10 cellular contexts compared by ENCODE assay signal in genomic region chr5:150144211-150144801, GRCh38. TPM values are rescaled to one million over a fixed set of nuclear protein-coding genes. Genes with fewer than 3 reads are reported as not detected.
DNase-seq lines count a peak whose midpoint lies in the region; ATAC-seq and TF ChIP-seq lines count a peak whose summit lies in the region.
"Had no signal": no experiment of that assay in that cellular context is flagged by ENCODE, and none has a peak within 500 bp of the region (broad histone marks: within the 10 kb centered on the region; RNA-seq: fewer than 3 reads in every experiment).

No MANE protein-coding gene starts in this region.

- no peak for TF ChIP-seq CTCF in mesothelial cell of epicardium (IDR thresholded peaks at IDR 0.05; ENCODE audit: unreplicated experiment)

- no peak for ATAC-seq in effector memory CD8-positive, alpha-beta T cell (replicated peaks)
- no peak for ATAC-seq in GM18870 (IDR thresholded peaks at IDR 0.05; ENCODE audit: unreplicated experiment)

- no peak overlapping the region for H3K4me3 Mint-ChIP-seq in effector memory CD8-positive, alpha-beta T cell
- H3K4me3 Mint-ChIP-seq in mesothelial cell of epicardium, result peak overlapping the region; percentile 48

- H3K4me3 ChIP-seq in thymus (ENCODE audit: low read length), result no peak overlapping the region

- no peaks in the 10 kb centered on the region for H3K27me3 ChIP-seq in thymus (ENCODE audit: control insufficient read depth, insufficient read depth)

- H3K9me3 ChIP-seq in thymus (ENCODE audit: control insufficient read depth), result no peaks in the 10 kb centered on the region

- H3K36me3 ChIP-seq in thymus (ENCODE audit: control insufficient read depth, insufficient read depth), result no peaks in the 10 kb centered on the region

- H3K9me3 Mint-ChIP-seq in effector memory CD8-positive, alpha-beta T cell, result no peaks in the 10 kb centered on the region
- no peaks in the 10 kb centered on the region for H3K9me3 Mint-ChIP-seq in mesothelial cell of epicardium

- H3K36me3 Mint-ChIP-seq in effector memory CD8-positive, alpha-beta T cell (ENCODE audit: insufficient read depth), result no peaks in the 10 kb centered on the region
- no peaks in the 10 kb centered on the region for H3K36me3 Mint-ChIP-seq in mesothelial cell of epicardium

- no peaks in the 10 kb centered on the region for H3K4me1 ChIP-seq in thymus (ENCODE audit: control insufficient read depth, insufficient read depth, low read length)

- peak overlapping the region; percentile 12 to 65 for H3K27ac Mint-ChIP-seq in effector memory CD8-positive, alpha-beta T cell
- H3K27ac Mint-ChIP-seq in mesothelial cell of epicardium, result peak overlapping the region; percentile 100

- DNase-seq in LHCN-M2 (ENCODE audit: low read depth), result peak; percentile 45
- DNase-seq in effector memory CD8-positive, alpha-beta T cell, result no peak
- peak in 1 of 2 experiments; percentile 63 for DNase-seq in mesothelial cell of epicardium (ENCODE audit: low spot score in 2 of 2, unreplicated experiment in 2 of 2)
- no peak for DNase-seq in RPMI8226
- no peak for DNase-seq in COLO829 (ENCODE audit: low spot score)
- DNase-seq in NCI-H82 (lab: John Stamatoyannopoulos, UW), result no peak
- DNase-seq: activated CD8-positive, alpha-beta memory T cell treated with anti-CD3 and anti-CD28 coated beads, Interleukin-2, amount 50 U/mL, for 4 hours had no signal

- peak overlapping the region; percentile 26 for H3K27ac ChIP-seq in thymus (ENCODE audit: low read depth)

- peaks cover under 1 to 4% of the 10 kb centered on the region in 2 donors for H3K4me1 Mint-ChIP-seq in effector memory CD8-positive, alpha-beta T cell (ENCODE audit: low read depth in 2 of 2)
- H3K4me1 Mint-ChIP-seq in mesothelial cell of epicardium, result peaks cover 60% of the 10 kb centered on the region

- 78% methylated on average over 14 of the region's 14 CpGs for WGBS in thymus

- peaks cover 0 to 25% of the 10 kb centered on the region in 2 donors for H3K27me3 Mint-ChIP-seq in effector memory CD8-positive, alpha-beta T cell
- H3K27me3 Mint-ChIP-seq in mesothelial cell of epicardium (ENCODE audit: low read depth), result no peaks in the 10 kb centered on the region

RNA-seq across cellular contexts. Expression of gene PDGFRB, which starts 11.3 kb away (rescaled TPM):
- total RNA-seq in LHCN-M2 (2014; rRNA removed) (7.9 and 8.7 TPM in 2 replicates), mesothelial cell of epicardium (100 to 105 TPM (median 102 TPM) in 3 replicates)
- 27.1 TPM for polyA plus RNA-seq in LHCN-M2 (2012)
- polyA plus RNA-seq in thymus, result 8.6 TPM

RNA-seq across cellular contexts. Expression of gene CDX1, which starts 22.3 kb away (rescaled TPM):
- total RNA-seq in LHCN-M2 (2014; rRNA removed) (not detected in 2 replicates), mesothelial cell of epicardium (0.51 to 1.1 TPM (median 0.68 TPM) in 3 replicates)
- not detected for polyA plus RNA-seq in LHCN-M2 (2012)
- polyA plus RNA-seq in thymus, result 1.3 TPM
- total RNA-seq: OCI-LY7 had no signal

RNA-seq across cellular contexts. Expression of gene SLC6A7, which starts 45.6 kb away (rescaled TPM):
- not detected in 2 replicates for total RNA-seq in LHCN-M2 (2014; rRNA removed)
- not detected for polyA plus RNA-seq in LHCN-M2 (2012)
- total RNA-seq in mesothelial cell of epicardium, result not detected in 3 replicates
- 0.07 TPM for polyA plus RNA-seq in thymus
- total RNA-seq: OCI-LY7 had no signal

RNA-seq across cellular contexts. Expression of gene CSF1R, which starts 58.0 kb away (rescaled TPM):
- total RNA-seq in LHCN-M2 (2014; rRNA removed), result 0.40 and 1.4 TPM in 2 replicates
- 0.89 TPM for polyA plus RNA-seq in LHCN-M2 (2012)
- total RNA-seq in mesothelial cell of epicardium, result 0.07 to 0.27 TPM (median 0.18 TPM) in 3 replicates
- 7.3 TPM for polyA plus RNA-seq in thymus
- total RNA-seq: OCI-LY7 had no signal

Comparison
In these comparisons a context has a peak if more than half of its experiments do, and no peak if none do; other contexts are left out.
1. RNA of gene PDGFRB, which starts 11.3 kb away (total RNA-seq): 100 to 105 TPM in mesothelial cell of epicardium; 7.9 to 8.7 TPM in LHCN-M2; every median in the first group is over 10 times any median in the second.